ENCODE assay signal across 1 cellular context in genomic region chr11:76655466-76656086, GRCh38.
TF ChIP-seq lines count a peak whose summit lies in the region.

No MANE protein-coding gene starts in this region.

TF ChIP-seq in H1, 55 proteins besides CTCF, POLR2A, EP300 and RAD21:
- TF ChIP-seq POLR2AphosphoS5 (IDR thresholded peaks at IDR 0.05; ENCODE audit: low read depth, low read length), result no peak
- TF ChIP-seq KDM4A (IDR thresholded peaks at IDR 0.05; ENCODE audit: low read depth, low read length, severe bottlenecking), result no peak
- TF ChIP-seq NRF1 (IDR thresholded peaks at IDR 0.05; ENCODE audit: low read depth, low read length), result no peak
- no peak for TF ChIP-seq TEAD4 (IDR thresholded peaks at IDR 0.05; ENCODE audit: low read depth, low read length)
- TF ChIP-seq CTBP2 (IDR thresholded peaks at IDR 0.05; ENCODE audit: borderline replicate concordance, insufficient read depth, insufficient read length, low read length), result no peak
- no peak for TF ChIP-seq CHD1 (IDR thresholded peaks at IDR 0.05; ENCODE audit: low read depth, low read length)
- no peak; the same call in 1 of the 2 replicates for TF ChIP-seq E2F6 (IDR thresholded peaks at IDR 0.05)
- no peak for TF ChIP-seq CHD2 (IDR thresholded peaks at IDR 0.05; ENCODE audit: low read length)
- TF ChIP-seq EZH2 (IDR thresholded peaks at IDR 0.05; ENCODE audit: low read depth, low read length, severe bottlenecking), result no peak
TF ChIP-seq in H1: peak in this region for 0.
